In genomic region chr1:212353181-212353580, GRCh38 we compare ENCODE assay signal across 22 cellular contexts.
DNase-seq lines count a peak whose midpoint lies in the region; ATAC-seq and TF ChIP-seq lines count a peak whose summit lies in the region.
"Had no signal": no experiment of that assay in that cellular context is flagged by ENCODE, and none has a peak within 500 bp of the region (broad histone marks: within the 10 kb centered on the region; RNA-seq: fewer than 3 reads in every experiment).

No MANE protein-coding gene starts in this region.

- ATAC-seq in stimulated activated naive CD8-positive, alpha-beta T cell treated with anti-CD3 and anti-CD28 coated beads, Interleukin-15, amount 100 ng/mL, for 72 hours, result no peak
- no peak for ATAC-seq in HG03025 (IDR thresholded peaks at IDR 0.05; ENCODE audit: low FRiP score, unreplicated experiment)
- ATAC-seq: heart right ventricle, lower lobe of right lung, sciatic nerve had no signal

- peaks cover 0 to 6% (median 0%) of the 10 kb centered on the region in 5 donors for H3K4me1 ChIP-seq in subcutaneous abdominal adipose tissue (ENCODE audit: control insufficient read depth in 5 of 5, insufficient read depth in 5 of 5, low read length in 5 of 5)
- H3K4me1 ChIP-seq: heart right ventricle, lower lobe of right lung, parathyroid adenoma, upper lobe of left lung had no signal

- peak overlapping the region; percentile 55 for H3K27ac ChIP-seq in subcutaneous abdominal adipose tissue (ENCODE audit: low read depth, low read length)
- H3K27ac ChIP-seq: heart right ventricle, lower lobe of right lung, parathyroid adenoma, PC-9, upper lobe of left lung had no signal

- TF ChIP-seq POLR2A in NB4 (IDR thresholded peaks at IDR 0.05; ENCODE audit: extremely low read depth, insufficient read length), result no peak
- no peak for TF ChIP-seq POLR2A in erythroblast (IDR thresholded peaks at IDR 0.05; ENCODE audit: low read length)

- no peak overlapping the region for H3K4me3 Mint-ChIP-seq in stimulated activated naive CD8-positive, alpha-beta T cell treated with anti-CD3 and anti-CD28 coated beads, Interleukin-15, Interleukin-2, amounts not matched to agents 100 ng/mL and 50 ng/mL, for 24 hours
- H3K4me3 Mint-ChIP-seq in stimulated activated naive CD8-positive, alpha-beta T cell treated with anti-CD3 and anti-CD28 coated beads, Interleukin-15, amount 100 ng/mL, for 72 hours, result no peak overlapping the region
- H3K4me3 Mint-ChIP-seq: activated B cell treated with CpG ODN at 0.5 μM for 24 hours had no signal

- no peaks in the 10 kb centered on the region for H3K4me1 Mint-ChIP-seq in stimulated activated naive CD8-positive, alpha-beta T cell treated with anti-CD3 and anti-CD28 coated beads, Interleukin-15, Interleukin-2, amounts not matched to agents 100 ng/mL and 50 ng/mL, for 24 hours (ENCODE audit: low read depth)
- H3K4me1 Mint-ChIP-seq in stimulated activated naive CD8-positive, alpha-beta T cell treated with anti-CD3 and anti-CD28 coated beads, Interleukin-15, amount 100 ng/mL, for 72 hours, result no peaks in the 10 kb centered on the region
- H3K4me1 Mint-ChIP-seq: activated B cell treated with CpG ODN at 0.5 μM for 24 hours had no signal

- no peaks in the 10 kb centered on the region for H3K9me3 ChIP-seq in subcutaneous abdominal adipose tissue (ENCODE audit: control insufficient read depth in 5 of 5, low read length in 5 of 5)
- H3K9me3 ChIP-seq: heart right ventricle, lower lobe of right lung, upper lobe of left lung had no signal

- no peak for DNase-seq in stimulated activated naive CD8-positive, alpha-beta T cell treated with anti-CD3 and anti-CD28 coated beads, Interleukin-15, amount 100 ng/mL, for 72 hours
- DNase-seq in NB4 (ENCODE audit: low read depth) (peak; percentile 14), erythroblast (lab: John Stamatoyannopoulos, UW) (peak; percentile 33 to 60), NCI-H2029 treated with DMSO at 0.1 percent for 48 hours (lab: John Stamatoyannopoulos, UW) (no peak), pons (ENCODE audit: low spot score) (no peak)
- DNase-seq: activated B cell treated with CpG ODN at 0.5 μM for 24 hours; activated CD8-positive, alpha-beta memory T cell treated with anti-CD3 and anti-CD28 coated beads, Interleukin-2, amount 50 U/mL, for 4 hours; Calu3; heart right ventricle; Kasumi-1; lower lobe of right lung; NCI-H1436 treated with DMSO at 0.1 percent for 48 hours; NCI-H2171 treated with DMSO at 0.1 percent for 48 hours; NCI-H748 treated with DMSO at 0.1 percent for 48 hours; PC-9; stimulated activated naive CD4-positive, alpha-beta T cell treated with Interleukin-2 at 50 U/mL for 16 hours; upper lobe of left lung had no signal

- peak overlapping the region in 1 of 5 donors; percentile 0 for H3K9ac ChIP-seq in subcutaneous abdominal adipose tissue (ENCODE audit: low read length in 5 of 5)
- H3K9ac ChIP-seq: parathyroid adenoma had no signal

- H3K4me3 ChIP-seq in NB4 (ENCODE audit: low read depth, low read length) (no peak overlapping the region), subcutaneous abdominal adipose tissue (ENCODE audit: low read depth in 1 of 5, low read length in 5 of 5) (no peak overlapping the region)
- H3K4me3 ChIP-seq: heart right ventricle, lower lobe of right lung, PC-9, upper lobe of left lung had no signal

- peaks cover 31% of the 10 kb centered on the region for H3K36me3 Mint-ChIP-seq in stimulated activated naive CD8-positive, alpha-beta T cell treated with anti-CD3 and anti-CD28 coated beads, Interleukin-15, Interleukin-2, amounts not matched to agents 100 ng/mL and 50 ng/mL, for 24 hours (ENCODE audit: low read depth)

- H3K27me3 ChIP-seq in subcutaneous abdominal adipose tissue (ENCODE audit: control insufficient read depth in 5 of 5, insufficient read depth in 4 of 5, low read length in 5 of 5), result no peaks in the 10 kb centered on the region
- H3K27me3 ChIP-seq: heart right ventricle, upper lobe of left lung had no signal

- H3K27me3 Mint-ChIP-seq in stimulated activated naive CD8-positive, alpha-beta T cell treated with anti-CD3 and anti-CD28 coated beads, Interleukin-15, Interleukin-2, amounts not matched to agents 100 ng/mL and 50 ng/mL, for 24 hours, result no peaks in the 10 kb centered on the region
- no peaks in the 10 kb centered on the region for H3K27me3 Mint-ChIP-seq in stimulated activated naive CD8-positive, alpha-beta T cell treated with anti-CD3 and anti-CD28 coated beads, Interleukin-15, amount 100 ng/mL, for 72 hours
- H3K27me3 Mint-ChIP-seq: activated B cell treated with CpG ODN at 0.5 μM for 24 hours had no signal

- peaks cover 35 to 55% (median 51%) of the 10 kb centered on the region in 5 donors for H3K36me3 ChIP-seq in subcutaneous abdominal adipose tissue (ENCODE audit: control insufficient read depth in 5 of 5, insufficient read depth in 5 of 5, low read length in 5 of 5)

- H3K27ac Mint-ChIP-seq in stimulated activated naive CD8-positive, alpha-beta T cell treated with anti-CD3 and anti-CD28 coated beads, Interleukin-15, Interleukin-2, amounts not matched to agents 100 ng/mL and 50 ng/mL, for 24 hours, result peak overlapping the region; percentile 59
- peak overlapping the region in 1 of 2 donors; percentile 68 for H3K27ac Mint-ChIP-seq in stimulated activated naive CD8-positive, alpha-beta T cell treated with anti-CD3 and anti-CD28 coated beads, Interleukin-15, amount 100 ng/mL, for 72 hours

- H3K9me3 Mint-ChIP-seq in stimulated activated naive CD8-positive, alpha-beta T cell treated with anti-CD3 and anti-CD28 coated beads, Interleukin-15, Interleukin-2, amounts not matched to agents 100 ng/mL and 50 ng/mL, for 24 hours, result no peaks in the 10 kb centered on the region
- no peaks in the 10 kb centered on the region for H3K9me3 Mint-ChIP-seq in stimulated activated naive CD8-positive, alpha-beta T cell treated with anti-CD3 and anti-CD28 coated beads, Interleukin-15, amount 100 ng/mL, for 72 hours
- H3K9me3 Mint-ChIP-seq: activated B cell treated with CpG ODN at 0.5 μM for 24 hours had no signal

- no peak for TF ChIP-seq CTCF in NB4 (IDR thresholded peaks at IDR 0.05; ENCODE audit: low read depth, low read length)

Comparison
In these comparisons a context has a peak if more than half of its experiments do, and no peak if none do; other contexts are left out.
1. DNase-seq: peak in NB4 (single experiment) and erythroblast (2 of 2); none in stimulated activated naive CD8-positive, alpha-beta T cell treated with anti-CD3 and anti-CD28 coated beads, Interleukin-15, amount 100 ng/mL, for 72 hours (0 of 2), NCI-H2029 treated with DMSO at 0.1 percent for 48 hours (single experiment) and pons (single experiment).